20 cellular contexts compared by ENCODE assay signal in genomic region chr2:159200498-159200897, GRCh38.
DNase-seq lines count a peak whose midpoint lies in the region; ATAC-seq and TF ChIP-seq lines count a peak whose summit lies in the region.
"Had no signal": no experiment of that assay in that cellular context is flagged by ENCODE, and none has a peak within 500 bp of the region (broad histone marks: within the 10 kb centered on the region; RNA-seq: fewer than 3 reads in every experiment).

No MANE protein-coding gene starts in this region.

- H3K27me3 Mint-ChIP-seq in chondrocyte (ENCODE audit: low read depth): no peaks in the 10 kb centered on the region
- H3K27me3 Mint-ChIP-seq: activated T-cell treated with anti-CD3 and anti-CD28 coated beads, Interleukin-2, amount 50 U/mL, for 24 hours had no signal

- TF ChIP-seq CTCF in AG09309 (IDR thresholded peaks at IDR 0.05; ENCODE audit: control insufficient read depth, insufficient read depth, low read depth, low read length, missing control alignments) (no peak), chondrocyte (IDR thresholded peaks at IDR 0.05) (no peak)

- no peak overlapping the region for H3K4ac ChIP-seq in mesendoderm (ENCODE audit: low read depth, low read length)

- H3K27ac Mint-ChIP-seq in chondrocyte (ENCODE audit: unreplicated experiment): peak overlapping the region; percentile 8
- H3K27ac Mint-ChIP-seq: activated T-cell treated with anti-CD3 and anti-CD28 coated beads, Interleukin-2, amount 50 U/mL, for 24 hours had no signal

- ATAC-seq in HG03460 (IDR thresholded peaks at IDR 0.05; ENCODE audit: unreplicated experiment): peak; percentile 4
- ATAC-seq: left lobe of liver had no signal

- WGBS in mesendoderm (ENCODE audit: extremely low coverage, insufficient coverage, low lambda C conversion rate): no CpG with 5 or more reads among the region's 1 CpG

- H3K9me3 Mint-ChIP-seq in chondrocyte (ENCODE audit: low read depth): no peaks in the 10 kb centered on the region
- H3K9me3 Mint-ChIP-seq: activated T-cell treated with anti-CD3 and anti-CD28 coated beads, Interleukin-2, amount 50 U/mL, for 24 hours had no signal

- H3K9ac ChIP-seq in mesendoderm (ENCODE audit: low read length): no peak overlapping the region

- no peak overlapping the region for H2AK5ac ChIP-seq in mesendoderm (ENCODE audit: low read length)

- no peak overlapping the region for H4K8ac ChIP-seq in mesendoderm (ENCODE audit: low read depth, low read length)

- H3K79me2 ChIP-seq in mesendoderm (ENCODE audit: control insufficient read depth, insufficient read depth, low read length): no peaks in the 10 kb centered on the region

- no peak overlapping the region for H3K4me2 ChIP-seq in mesendoderm (ENCODE audit: low read length)

- no peaks in the 10 kb centered on the region for H3K36me3 ChIP-seq in mesendoderm (ENCODE audit: control insufficient read depth, insufficient read depth, low read length)

- H2BK5ac ChIP-seq in mesendoderm (ENCODE audit: low read length): no peak overlapping the region

- peaks cover 30% of the 10 kb centered on the region for H3K36me3 Mint-ChIP-seq in chondrocyte (ENCODE audit: low read depth)

- no peak overlapping the region for H3K27ac ChIP-seq in mesendoderm (ENCODE audit: low read depth, low read length)
- H3K27ac ChIP-seq: adrenal gland, HL-60, testis had no signal

- no peak overlapping the region for H2BK120ac ChIP-seq in mesendoderm (ENCODE audit: low read depth, low read length)

- H3K27me3 ChIP-seq in mesendoderm (ENCODE audit: insufficient read depth, low read length, poor library complexity): no peaks in the 10 kb centered on the region
- H3K27me3 ChIP-seq: adrenal gland, testis had no signal

- DNase-seq in AG09309 (ENCODE audit: low read depth) (peak; percentile 23), chondrocyte (ENCODE audit: low spot score) (no peak), mesendoderm (peak; percentile 60), hepatic stellate cell (ENCODE audit: low spot score) (no peak), glomerular visceral epithelial cell (ENCODE audit: extremely low spot score) (no peak), dedifferentiated amniotic fluid mesenchymal stem cell (ENCODE audit: extremely low spot score) (no peak)
- DNase-seq in stimulated activated CD4-positive, alpha-beta T cell treated with anti-CD3 and anti-CD28 coated beads, Interleukin-1b, Interleukin-23, amount 100 ng/mL, for 48 hours: no peak
- DNase-seq: activated T-cell treated with anti-CD3 and anti-CD28 coated beads, Interleukin-2, amount 50 U/mL, for 24 hours; adrenal gland; DMS 273 treated with DMSO at 0.1 percent for 48 hours; effector CD4-positive, alpha-beta T cell; HCEC 1CT; NCI-H187; NCI-H526 treated with DMSO at 0.1 percent for 48 hours; RPMI8226; T-helper 2 cell; testis had no signal

- no peak overlapping the region for H3K23ac ChIP-seq in mesendoderm (ENCODE audit: low read length)

- H4K5ac ChIP-seq in mesendoderm (ENCODE audit: low read length): no peak overlapping the region

- H3K18ac ChIP-seq in mesendoderm (ENCODE audit: low read length): no peak overlapping the region

- no peak overlapping the region for H2BK15ac ChIP-seq in mesendoderm (replicated peaks; ENCODE audit: low read depth)

- H3K56ac ChIP-seq in mesendoderm (ENCODE audit: low read length): no peak overlapping the region

- peaks cover 30% of the 10 kb centered on the region for H3K4me1 Mint-ChIP-seq in chondrocyte (ENCODE audit: low read depth)

- no peak overlapping the region for H3K4me3 Mint-ChIP-seq in chondrocyte (ENCODE audit: unreplicated experiment)
- H3K4me3 Mint-ChIP-seq: activated T-cell treated with anti-CD3 and anti-CD28 coated beads, Interleukin-2, amount 50 U/mL, for 24 hours had no signal

- no peak overlapping the region for H3K4me3 ChIP-seq in AG09309 (ENCODE audit: control insufficient read depth, low read depth, low read length)
- H3K4me3 ChIP-seq in mesendoderm (ENCODE audit: low read length): no peak overlapping the region
- H3K4me3 ChIP-seq: adrenal gland, testis had no signal

- H3K4me1 ChIP-seq in mesendoderm (ENCODE audit: control insufficient read depth, low read depth, low read length): no peaks in the 10 kb centered on the region
- H3K4me1 ChIP-seq: testis had no signal

- H3K79me1 ChIP-seq in mesendoderm (ENCODE audit: low read length): no peaks in the 10 kb centered on the region

Comparison
In these comparisons a context has a peak if more than half of its experiments do, and no peak if none do; other contexts are left out.
1. DNase-seq: peak in AG09309 (single experiment) and mesendoderm (single experiment); none in chondrocyte (single experiment), hepatic stellate cell (single experiment), glomerular visceral epithelial cell (single experiment), stimulated activated CD4-positive, alpha-beta T cell treated with anti-CD3 and anti-CD28 coated beads, Interleukin-1b, Interleukin-23, amount 100 ng/mL, for 48 hours (single experiment) and dedifferentiated amniotic fluid mesenchymal stem cell (single experiment).